In the genomic region with DNA sequence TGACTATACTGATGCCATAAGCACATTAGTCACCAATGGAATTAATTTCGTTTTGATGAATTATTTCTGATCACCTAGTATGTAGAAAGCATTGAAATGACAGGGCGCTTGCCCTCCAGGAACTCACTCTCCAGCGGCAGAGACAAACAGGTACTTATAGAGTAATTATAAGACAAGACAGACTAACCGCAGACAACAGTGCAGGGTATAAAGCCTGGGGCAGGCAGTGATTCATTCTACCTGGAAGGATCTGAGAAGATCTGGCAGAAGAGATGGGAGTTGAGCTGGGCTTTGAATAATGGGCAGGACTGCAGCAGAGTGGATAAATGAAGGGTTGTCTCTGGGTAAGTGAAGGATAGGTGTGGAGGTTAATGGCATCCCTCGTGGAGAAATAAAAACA, we compare ENCODE assay signal across 30 cellular contexts.
"Had no signal": no experiment of that assay in that cellular context is flagged by ENCODE, and none has a peak within 500 bp of the region (broad histone marks: within the 10 kb centered on the region; RNA-seq: fewer than 3 reads in every experiment).

No MANE protein-coding gene starts in this region.

- H3K9me3 ChIP-seq: esophagus muscularis mucosa, gastroesophageal sphincter, heart right ventricle had no signal

- H3K4me1 ChIP-seq: esophagus muscularis mucosa, gastroesophageal sphincter, heart right ventricle had no signal

- H3K27me3 Mint-ChIP-seq: activated CD4-positive, alpha-beta memory T cell treated with anti-CD3 and anti-CD28 coated beads for 36 hours; activated CD4-positive, alpha-beta T cell treated with anti-CD3 and anti-CD28 coated beads, Interleukin-2, amount 10 ng/mL, durations not matched to agents 24 days and 14 days; activated CD8-positive, alpha-beta memory T cell treated with anti-CD3 and anti-CD28 coated beads, Interleukin-2, amount 10 ng/mL, durations not matched to agents 7 days and 5 days; activated naive CD8-positive, alpha-beta T cell; activated T-cell treated with anti-CD3 and anti-CD28 coated beads, Interleukin-2, amount 50 U/mL, for 24 hours; effector memory CD8-positive, alpha-beta T cell had no signal

- H3K4me3 Mint-ChIP-seq: activated CD4-positive, alpha-beta memory T cell treated with anti-CD3 and anti-CD28 coated beads for 36 hours; activated CD4-positive, alpha-beta T cell treated with anti-CD3 and anti-CD28 coated beads for 36 hours; activated CD4-positive, alpha-beta T cell treated with anti-CD3 and anti-CD28 coated beads, Interleukin-2, amount 10 ng/mL, durations not matched to agents 24 days and 14 days; activated CD8-positive, alpha-beta memory T cell treated with anti-CD3 and anti-CD28 coated beads, Interleukin-2, amount 10 ng/mL, durations not matched to agents 7 days and 5 days; activated CD8-positive, alpha-beta T cell treated with anti-CD3 and anti-CD28 coated beads, Interleukin-2, amount 10 ng/mL, durations not matched to agents 7 days and 5 days; activated naive CD8-positive, alpha-beta T cell; activated T-cell treated with anti-CD3 and anti-CD28 coated beads, Interleukin-2, amount 50 U/mL, for 24 hours; activated T-cell treated with anti-CD3 and anti-CD28 coated beads, Interleukin-2, amount 50 U/mL, for 72 hours; effector memory CD8-positive, alpha-beta T cell had no signal

- H3K27ac ChIP-seq: brain microvascular endothelial cell, esophagus muscularis mucosa, gastroesophageal sphincter, heart right ventricle, hepatocyte had no signal

- H3K36me3 ChIP-seq: brain microvascular endothelial cell, esophagus muscularis mucosa, gastroesophageal sphincter, heart right ventricle had no signal

- H3K4me3 ChIP-seq: esophagus muscularis mucosa, gastroesophageal sphincter, heart right ventricle, hepatocyte had no signal

- ATAC-seq: activated CD4-positive, alpha-beta T cell treated with anti-CD3 and anti-CD28 coated beads for 36 hours; activated CD8-positive, alpha-beta memory T cell treated with anti-CD3 and anti-CD28 coated beads, Interleukin-2, amount 10 ng/mL, durations not matched to agents 7 days and 5 days; activated CD8-positive, alpha-beta T cell treated with anti-CD3 and anti-CD28 coated beads, Interleukin-2, amount 10 ng/mL, durations not matched to agents 7 days and 5 days; activated T-cell treated with anti-CD3 and anti-CD28 coated beads, Interleukin-2, amount 50 U/mL, for 72 hours; effector memory CD8-positive, alpha-beta T cell; gastroesophageal sphincter; heart right ventricle had no signal

- DNase-seq: activated CD4-positive, alpha-beta memory T cell treated with anti-CD3 and anti-CD28 coated beads for 36 hours; activated CD4-positive, alpha-beta T cell treated with anti-CD3 and anti-CD28 coated beads for 36 hours; activated CD4-positive, alpha-beta T cell treated with anti-CD3 and anti-CD28 coated beads, Interleukin-2, amount 10 ng/mL, durations not matched to agents 24 days and 14 days; activated CD4-positive, CD25-positive, alpha-beta regulatory T cell; activated CD4-positive, CD25-positive, alpha-beta regulatory T cell treated with anti-CD3 and anti-CD28 coated beads, Interleukin-2, amount 50 U/mL, for 72 hours; activated CD8-positive, alpha-beta memory T cell treated with anti-CD3 and anti-CD28 coated beads, Interleukin-2, amount 10 ng/mL, durations not matched to agents 7 days and 5 days; activated CD8-positive, alpha-beta memory T cell treated with anti-CD3 and anti-CD28 coated beads, Interleukin-2, amount 50 U/mL, for 48 hours; activated CD8-positive, alpha-beta T cell treated with anti-CD3 and anti-CD28 coated beads, Interleukin-2, amount 10 ng/mL, durations not matched to agents 7 days and 5 days; activated gamma-delta T cell; activated naive CD4-positive, alpha-beta T cell; activated naive CD4-positive, alpha-beta T cell treated with anti-CD3 and anti-CD28 coated beads, Interleukin-2, amount 50 U/mL, for 16 hours; activated T-cell treated with anti-CD3 and anti-CD28 coated beads for 4 hours; activated T-cell treated with anti-CD3 and anti-CD28 coated beads, Interleukin-2, amount 50 U/mL, for 24 hours; activated T-cell treated with anti-CD3 and anti-CD28 coated beads, Interleukin-2, amount 50 U/mL, for 72 hours; amniotic stem cell; anterior cingulate cortex; brain microvascular endothelial cell; caudate nucleus; cortex of kidney; dermis blood vessel endothelial cell; effector CD4-positive, alpha-beta T cell; effector memory CD8-positive, alpha-beta T cell; erythroblast; foreskin melanocyte; heart right ventricle; T-helper 2 cell had no signal

- H3K36me3 Mint-ChIP-seq: activated CD4-positive, alpha-beta memory T cell treated with anti-CD3 and anti-CD28 coated beads for 36 hours; activated CD8-positive, alpha-beta memory T cell treated with anti-CD3 and anti-CD28 coated beads, Interleukin-2, amount 10 ng/mL, durations not matched to agents 7 days and 5 days; activated naive CD8-positive, alpha-beta T cell had no signal

- H3K4me1 Mint-ChIP-seq: activated CD4-positive, alpha-beta T cell treated with anti-CD3 and anti-CD28 coated beads for 36 hours; activated CD4-positive, alpha-beta T cell treated with anti-CD3 and anti-CD28 coated beads, Interleukin-2, amount 10 ng/mL, durations not matched to agents 24 days and 14 days; activated CD8-positive, alpha-beta memory T cell treated with anti-CD3 and anti-CD28 coated beads, Interleukin-2, amount 10 ng/mL, durations not matched to agents 7 days and 5 days had no signal

- H3K9me3 Mint-ChIP-seq: activated CD4-positive, alpha-beta memory T cell treated with anti-CD3 and anti-CD28 coated beads for 36 hours; activated CD4-positive, alpha-beta T cell treated with anti-CD3 and anti-CD28 coated beads, Interleukin-2, amount 10 ng/mL, durations not matched to agents 24 days and 14 days; activated T-cell treated with anti-CD3 and anti-CD28 coated beads, Interleukin-2, amount 50 U/mL, for 24 hours; activated T-cell treated with anti-CD3 and anti-CD28 coated beads, Interleukin-2, amount 50 U/mL, for 72 hours had no signal

- H3K27me3 ChIP-seq: brain microvascular endothelial cell, esophagus muscularis mucosa, gastroesophageal sphincter, heart right ventricle, hepatocyte had no signal

- H3K27ac Mint-ChIP-seq: activated CD4-positive, alpha-beta memory T cell treated with anti-CD3 and anti-CD28 coated beads for 36 hours; activated CD4-positive, alpha-beta T cell treated with anti-CD3 and anti-CD28 coated beads for 36 hours; activated CD4-positive, alpha-beta T cell treated with anti-CD3 and anti-CD28 coated beads, Interleukin-2, amount 10 ng/mL, durations not matched to agents 24 days and 14 days; activated CD8-positive, alpha-beta memory T cell treated with anti-CD3 and anti-CD28 coated beads, Interleukin-2, amount 10 ng/mL, durations not matched to agents 7 days and 5 days; activated CD8-positive, alpha-beta T cell treated with anti-CD3 and anti-CD28 coated beads, Interleukin-2, amount 10 ng/mL, durations not matched to agents 7 days and 5 days; activated naive CD8-positive, alpha-beta T cell; activated T-cell treated with anti-CD3 and anti-CD28 coated beads, Interleukin-2, amount 50 U/mL, for 24 hours; activated T-cell treated with anti-CD3 and anti-CD28 coated beads, Interleukin-2, amount 50 U/mL, for 72 hours; effector memory CD8-positive, alpha-beta T cell had no signal
